In genomic region chr11:114072978-114073377, GRCh38 we compare ENCODE assay signal across 13 cellular contexts. TPM values are rescaled to one million over a fixed set of nuclear protein-coding genes. Genes with fewer than 3 reads are reported as not detected.
A peak's percentile ranks its signal among the peaks of the same experiment; 100 is the strongest.
DNase-seq lines count a peak whose midpoint lies in the region; ATAC-seq and TF ChIP-seq lines count a peak whose summit lies in the region.
"Had no signal": no experiment of that assay in that cellular context is flagged by ENCODE, and none has a peak within 500 bp of the region (broad histone marks: within the 10 kb centered on the region; RNA-seq: fewer than 3 reads in every experiment).

No MANE protein-coding gene starts in this region.

- H3K27me3 ChIP-seq in CD4-positive, alpha-beta memory T cell (ENCODE audit: insufficient read depth, low read length): no peaks in the 10 kb centered on the region
- no peaks in the 10 kb centered on the region for H3K27me3 ChIP-seq in psoas muscle (ENCODE audit: insufficient read depth in 3 of 3, low read length in 2 of 3)
- H3K27me3 ChIP-seq in esophagus squamous epithelium: peaks cover 0 to 5% (median 0%) of the 10 kb centered on the region in 4 donors
- H3K27me3 ChIP-seq in transverse colon: no peaks in the 10 kb centered on the region

- no peak for DNase-seq in CD4-positive, alpha-beta memory T cell
- DNase-seq in activated naive CD8-positive, alpha-beta T cell treated with anti-CD3 and anti-CD28 coated beads for 36 hours: no peak
- peak in 1 of 2 donors; percentile 64 for DNase-seq in psoas muscle
- DNase-seq in NCI-H446 treated with DMSO at 0.1 percent for 48 hours (lab: John Stamatoyannopoulos, UW): no peak
- no peak for DNase-seq in esophagus squamous epithelium (lab: John Stamatoyannopoulos, UW)
- no peak for DNase-seq in transverse colon
- DNase-seq: activated CD4-positive, CD25-positive, alpha-beta regulatory T cell treated with anti-CD3 and anti-CD28 coated beads, Interleukin-2, amount 50 U/mL, for 72 hours; NCI-H2029; NCI-H526 treated with DMSO at 0.1 percent for 48 hours; stimulated activated CD4-positive, alpha-beta T cell treated with anti-CD3 and anti-CD28 coated beads, Interleukin-4, amount 100 ng/mL, for 24 hours had no signal

- POLR2A ChIA-PET in CD4-positive, alpha-beta memory T cell (lab: Charles Lee; ENCODE audit: partially characterized antibody): interaction anchor here (1.6 kb wide), 3 partner anchors 7 to 13 kb away, joined by 3 to 6 read pairs (median 5); partner anchors contain the start of gene ZBTB16

- H3K4me3 Mint-ChIP-seq in CD4-positive, alpha-beta memory T cell: peak overlapping the region in 6 of 8 donors; percentile 17 to 81 (median 30)
- no peak overlapping the region for H3K4me3 Mint-ChIP-seq in activated naive CD8-positive, alpha-beta T cell treated with anti-CD3 and anti-CD28 coated beads for 36 hours

- no peaks in the 10 kb centered on the region for H3K36me3 ChIP-seq in CD4-positive, alpha-beta memory T cell (ENCODE audit: insufficient read depth, low read length)
- peaks cover 0 to 18% of the 10 kb centered on the region in 2 donors for H3K36me3 ChIP-seq in psoas muscle (ENCODE audit: insufficient read depth in 1 of 2, low read depth in 1 of 2)
- H3K36me3 ChIP-seq in esophagus squamous epithelium: peaks cover 0 to 91% (median 0%) of the 10 kb centered on the region in 3 donors
- peaks cover 0 to 9% (median 3%) of the 10 kb centered on the region in 4 donors for H3K36me3 ChIP-seq in transverse colon

- no peaks in the 10 kb centered on the region for H3K27me3 Mint-ChIP-seq in CD4-positive, alpha-beta memory T cell
- no peaks in the 10 kb centered on the region for H3K27me3 Mint-ChIP-seq in activated naive CD8-positive, alpha-beta T cell treated with anti-CD3 and anti-CD28 coated beads for 36 hours

- no peak overlapping the region for H3K4me3 ChIP-seq in CD4-positive, alpha-beta memory T cell (ENCODE audit: low read length in 2 of 2)
- peak overlapping the region; percentile 54 for H3K4me3 ChIP-seq in psoas muscle
- H3K4me3 ChIP-seq in esophagus squamous epithelium: no peak overlapping the region
- no peak overlapping the region for H3K4me3 ChIP-seq in transverse colon

- peaks cover 42% of the 10 kb centered on the region for H3K4me1 ChIP-seq in CD4-positive, alpha-beta memory T cell (ENCODE audit: insufficient read depth, low read length)
- H3K4me1 ChIP-seq in psoas muscle (peaks cover 89% of the 10 kb centered on the region), esophagus squamous epithelium (peaks cover 7 to 92% (median 40%) of the 10 kb centered on the region in 3 donors), transverse colon (peaks cover 23 to 70% (median 62%) of the 10 kb centered on the region in 4 donors)

- H3K4me1 Mint-ChIP-seq in CD4-positive, alpha-beta memory T cell: peaks cover 37 to 64% (median 49%) of the 10 kb centered on the region in 4 donors
- peaks cover 52% of the 10 kb centered on the region for H3K4me1 Mint-ChIP-seq in activated naive CD8-positive, alpha-beta T cell treated with anti-CD3 and anti-CD28 coated beads for 36 hours

- WGBS in psoas muscle, 3 donors: 36 to 80% (median 41%) methylated on average over 4 of the region's 4 CpGs
- 85 to 89% methylated on average over 4 of the region's 4 CpGs for WGBS in esophagus squamous epithelium, 2 donors
- 61 to 86% methylated on average over 4 of the region's 4 CpGs for WGBS in transverse colon (ENCODE audit: low coverage in 1 of 2), 2 donors

- in situ Hi-C loops in transverse colon (cut with MboI; ENCODE audit: low pct_ligation_motif_present in 1 of 4, low pct_unique_long_range_greater_than_20kb in 1 of 4, low sequenced_read_pairs in 3 of 4): loop anchor here in 1 of 4 donors (10.0 kb wide), 1 partner anchor 112 kb away; no protein-coding TSS in a partner anchor

- no peaks in the 10 kb centered on the region for H3K36me3 Mint-ChIP-seq in CD4-positive, alpha-beta memory T cell
- no peaks in the 10 kb centered on the region for H3K36me3 Mint-ChIP-seq in activated naive CD8-positive, alpha-beta T cell treated with anti-CD3 and anti-CD28 coated beads for 36 hours

- no peak for TF ChIP-seq CTCF in C4-2B (conservative IDR thresholded peaks at IDR 0.05)
- TF ChIP-seq CTCF in psoas muscle (IDR thresholded peaks at IDR 0.05): no peak
- TF ChIP-seq CTCF in esophagus squamous epithelium (IDR thresholded peaks at IDR 0.05): no peak
- no peak for TF ChIP-seq CTCF in transverse colon (IDR thresholded peaks at IDR 0.05)

- TF ChIP-seq POLR2A in esophagus squamous epithelium (IDR thresholded peaks at IDR 0.05) (no peak), transverse colon (IDR thresholded peaks at IDR 0.05) (no peak)

- peak overlapping the region; percentile 61 for H3K27ac ChIP-seq in C4-2B
- no peak overlapping the region for H3K27ac ChIP-seq in CD4-positive, alpha-beta memory T cell (ENCODE audit: low read depth, low read length)
- H3K27ac ChIP-seq in psoas muscle: peak overlapping the region; percentile 99
- peak overlapping the region in 1 of 4 donors; percentile 31 for H3K27ac ChIP-seq in esophagus squamous epithelium
- peak overlapping the region in 1 of 4 donors; percentile 31 for H3K27ac ChIP-seq in transverse colon

- intact Hi-C loops in CD4-positive, alpha-beta memory T cell (cut with micrococcal nuclease): no loop called here
- intact Hi-C loops in psoas muscle (cut with DNase I): loop anchor here in 1 of 2 donors (1.0 to 5.0 kb wide), 2 partner anchors 49 to 88 kb away; no protein-coding TSS in a partner anchor
- intact Hi-C loops in esophagus squamous epithelium (cut with DNase I): no loop called here
- intact Hi-C loops in transverse colon (cut with DNase I; ENCODE audit: low total_unique reads): no loop called here

- H3K27ac Mint-ChIP-seq in CD4-positive, alpha-beta memory T cell: peak overlapping the region; percentile 87 to 93 (median 91)
- peak overlapping the region; percentile 90 for H3K27ac Mint-ChIP-seq in activated naive CD8-positive, alpha-beta T cell treated with anti-CD3 and anti-CD28 coated beads for 36 hours

- H3K9me3 Mint-ChIP-seq in CD4-positive, alpha-beta memory T cell: peaks cover 0 to 6% (median 0%) of the 10 kb centered on the region in 8 donors
- H3K9me3 Mint-ChIP-seq in activated naive CD8-positive, alpha-beta T cell treated with anti-CD3 and anti-CD28 coated beads for 36 hours: no peaks in the 10 kb centered on the region
- H3K9me3 Mint-ChIP-seq: neural crest cell had no signal

- no peak for TF ChIP-seq EP300 in transverse colon (IDR thresholded peaks at IDR 0.05; ENCODE audit: low read depth)

- ATAC-seq in psoas muscle: peak in 1 of 4 donors; percentile 2

- CTCF ChIA-PET in CD4-positive, alpha-beta memory T cell (lab: Charles Lee; ENCODE audit: partially characterized antibody): interaction anchor here (0.7 to 1.6 kb wide), 3 partner anchors 12 to 181 kb away, joined by 3 to 7 read pairs (median 4); partner anchors contain the start of gene ZBTB16

- no peaks in the 10 kb centered on the region for H3K9me3 ChIP-seq in CD4-positive, alpha-beta memory T cell (ENCODE audit: control insufficient read depth in 1 of 2, low read length in 2 of 2)
- H3K9me3 ChIP-seq in psoas muscle (no peaks in the 10 kb centered on the region), esophagus squamous epithelium (no peaks in the 10 kb centered on the region), transverse colon (no peaks in the 10 kb centered on the region)

RNA-seq across cellular contexts. Expression of gene ZBTB16, which starts 13.5 kb away (rescaled TPM):
- 1 to 10 TPM; 5.6 to 8.2 TPM for total RNA-seq in CD4-positive, alpha-beta memory T cell
- polyA plus RNA-seq in CD4-positive, alpha-beta memory T cell: 10 to 100 TPM in 1 of 2 donors, 1 to 10 TPM in 1; 9.0 to 28.4 TPM
- 1 to 10 TPM; 1.7 to 2.1 TPM for total RNA-seq in activated naive CD8-positive, alpha-beta T cell treated with anti-CD3 and anti-CD28 coated beads for 36 hours
- total RNA-seq in psoas muscle (100 to 1,000 TPM in 3 of 4 donors, 10 to 100 TPM in 1; 11.7 to 299 (median 183) TPM), esophagus squamous epithelium (100 to 1,000 TPM in 1 of 4 donors, 10 to 100 TPM in 3; 10.4 to 137 (median 18.8) TPM), transverse colon (100 to 1,000 TPM; 108 to 271 (median 155) TPM)
- 10 to 100 TPM; 12.0 to 89.8 (median 45.2) TPM for polyA plus RNA-seq in psoas muscle
- total RNA-seq: Daoy had no signal
